ENCODE assay signal across 8 cellular contexts in genomic region chr19:18762125-18763023, GRCh38. TPM values are rescaled to one million over a fixed set of nuclear protein-coding genes. Genes with fewer than 3 reads are reported as not detected.
DNase-seq lines count a peak whose midpoint lies in the region; ATAC-seq and TF ChIP-seq lines count a peak whose summit lies in the region.

No MANE protein-coding gene starts in this region.

- H3K79me2 ChIP-seq in Karpas-422 (ENCODE audit: low read length): no peaks in the 10 kb centered on the region

- no peak overlapping the region for H3K27ac ChIP-seq in Karpas-422 (ENCODE audit: low read length)

- peak; percentile 80 for ATAC-seq in omental fat pad (ENCODE audit: low FRiP score)
- no peak for ATAC-seq in HG02938 (IDR thresholded peaks at IDR 0.05; ENCODE audit: unreplicated experiment)

- H3K9me2 ChIP-seq in Karpas-422 (replicated peaks; ENCODE audit: insufficient read depth, low read length): no peaks in the 10 kb centered on the region

- no peaks in the 10 kb centered on the region for H3K4me1 ChIP-seq in Karpas-422 (ENCODE audit: low read length)

- no peak overlapping the region for H3K9ac ChIP-seq in Karpas-422 (ENCODE audit: low read length)

- TF ChIP-seq CTCF in fibroblast of mammary gland (conservative IDR thresholded peaks at IDR 0.05; ENCODE audit: control insufficient read depth, insufficient read depth, low read depth, low read length) (no peak), omental fat pad (IDR thresholded peaks at IDR 0.05) (no peak), GM13976 (IDR thresholded peaks at IDR 0.05; ENCODE audit: borderline replicate concordance, control extremely low read depth, extremely low read depth, insufficient read depth, missing control alignments) (no peak)

- DNase-seq in DMS53 treated with DMSO at 0.1 percent for 48 hours (lab: John Stamatoyannopoulos, UW; ENCODE audit: unreplicated experiment): peak; percentile 78
- peak; percentile 42 for DNase-seq in NCI-H524 treated with DMSO at 0.1 percent for 48 hours (lab: John Stamatoyannopoulos, UW)
- DNase-seq in fibroblast of mammary gland (ENCODE audit: low read depth): peak; percentile 43
- DNase-seq in omental fat pad (ENCODE audit: low spot score): no peak
- DNase-seq in Karpas-422: no peak
- DNase-seq in retina: no peak
- no peak for DNase-seq in GM13976 (ENCODE audit: low spot score)

- H3K4me2 ChIP-seq in Karpas-422 (ENCODE audit: low read depth, low read length, poor library complexity, severe bottlenecking): no peak overlapping the region

- H3K4me3 ChIP-seq in fibroblast of mammary gland (ENCODE audit: control insufficient read depth, low read depth, low read length): no peak overlapping the region
- H3K4me3 ChIP-seq in Karpas-422 (ENCODE audit: low read length): no peak overlapping the region

- H3K27me3 ChIP-seq in Karpas-422 (ENCODE audit: low read length): no peaks in the 10 kb centered on the region

- no peaks in the 10 kb centered on the region for H4K20me1 ChIP-seq in Karpas-422 (ENCODE audit: insufficient read depth, low read depth, low read length)

- H3K36me3 ChIP-seq in Karpas-422 (ENCODE audit: insufficient read depth, low read length): no peaks in the 10 kb centered on the region

- in situ Hi-C loops in GM13976 (cut with MboI; ENCODE audit: low sequenced_read_pairs, unreplicated experiment): no loop called here

- H2AFZ ChIP-seq in Karpas-422 (ENCODE audit: low read length): no peak overlapping the region

- H3K9me3 ChIP-seq in Karpas-422 (ENCODE audit: low read length): no peaks in the 10 kb centered on the region

RNA-seq across cellular contexts. Expression of gene COMP, which starts 28.7 kb away (rescaled TPM):
- 1 to 10 TPM; 1.1 to 1.9 (median 1.3) TPM for total RNA-seq in omental fat pad
- total RNA-seq in Karpas-422 (2014; rRNA removed; shearing (Covaris generic); ENCODE audit: low replicate concordance): not detected in 2 replicates

Comparison
In these comparisons a context has a peak if more than half of its experiments do, and no peak if none do; other contexts are left out.
1. DNase-seq: peak in DMS53 treated with DMSO at 0.1 percent for 48 hours (single experiment), NCI-H524 treated with DMSO at 0.1 percent for 48 hours (single experiment) and fibroblast of mammary gland (single experiment); none in omental fat pad (single experiment), Karpas-422 (single experiment), retina (single experiment) and GM13976 (single experiment).